22 cellular contexts compared by ENCODE assay signal in the genomic region with DNA sequence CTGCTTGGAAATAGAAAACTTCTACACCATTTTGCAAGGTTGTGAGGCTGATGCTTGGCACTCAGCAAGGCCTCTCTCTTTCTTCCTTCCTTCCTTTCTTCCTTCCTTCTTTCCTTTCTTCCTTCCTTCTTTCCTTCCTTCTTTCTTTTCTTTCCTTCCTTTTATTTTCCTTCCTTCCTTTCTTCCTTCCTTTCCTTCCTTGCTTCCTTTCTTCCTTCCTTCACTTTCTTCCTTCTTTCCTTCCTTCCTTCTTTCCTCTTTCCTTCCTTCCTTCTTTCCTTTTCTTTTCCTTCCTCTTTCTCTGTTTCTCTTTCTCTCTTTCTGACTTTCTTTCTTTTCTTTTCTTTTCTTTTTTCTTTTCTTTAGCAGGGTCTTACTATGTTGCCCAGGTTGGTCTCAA.
"Had no signal": no experiment of that assay in that cellular context is flagged by ENCODE, and none has a peak within 500 bp of the region (broad histone marks: within the 10 kb centered on the region; RNA-seq: fewer than 3 reads in every experiment).

No MANE protein-coding gene starts in this region.

- H3K27ac Mint-ChIP-seq: dendritic cell treated with granulocyte-macrophage colony-stimulating factor and Interleukin-4, amounts not matched to agents 40 ng/mL and 50 ng/mL, for 4 days; effector memory CD8-positive, alpha-beta T cell; natural killer cell treated with Interleukin-12 subunit alpha and Interleukin-12 subunit beta and Interleukin-15 and Interleukin-18, amount 100 ng/mL, for 72 hours had no signal

- H3K9me3 ChIP-seq: psoas muscle, stomach, upper lobe of left lung, vagina had no signal

- H3K27me3 ChIP-seq: foreskin keratinocyte, stomach, upper lobe of left lung, vagina had no signal

- DNase-seq: effector memory CD8-positive, alpha-beta T cell; foreskin keratinocyte; head of caudate nucleus; hippocampal formation; left colon; left ventricle myocardium superior; mesenchymal stem cell; midbrain; occipital lobe; psoas muscle; stimulated activated CD4-positive, alpha-beta T cell treated with anti-CD3 and anti-CD28 coated beads, Interleukin-2, amount 100 ng/mL, for 24 hours; stimulated activated naive CD4-positive, alpha-beta T cell; stomach; upper lobe of left lung had no signal

- H3K9me3 Mint-ChIP-seq: dendritic cell treated with granulocyte-macrophage colony-stimulating factor and Interleukin-4, amounts not matched to agents 40 ng/mL and 50 ng/mL, for 4 days; effector memory CD8-positive, alpha-beta T cell; natural killer cell treated with Interleukin-12 subunit alpha and Interleukin-12 subunit beta and Interleukin-15 and Interleukin-18, amount 100 ng/mL, for 72 hours had no signal

- H3K36me3 ChIP-seq: stomach, upper lobe of left lung, vagina had no signal

- H3K27ac ChIP-seq: epithelial cell of prostate, foreskin keratinocyte, psoas muscle, skin epidermis, stomach, upper lobe of left lung, vagina had no signal

- H3K36me3 Mint-ChIP-seq: natural killer cell treated with Interleukin-12 subunit alpha and Interleukin-12 subunit beta and Interleukin-15 and Interleukin-18, amount 100 ng/mL, for 72 hours had no signal

- ATAC-seq: effector memory CD8-positive, alpha-beta T cell; foreskin keratinocyte; left colon; left ventricle myocardium superior; natural killer cell treated with Interleukin-12 subunit alpha and Interleukin-12 subunit beta and Interleukin-15 and Interleukin-18, amount 100 ng/mL, for 72 hours; psoas muscle; sciatic nerve had no signal

- FAIRE-seq: colon had no signal

- H3K4me3 ChIP-seq: lung, psoas muscle, skin epidermis, stomach, upper lobe of left lung, vagina had no signal

- H3K4me3 Mint-ChIP-seq: dendritic cell treated with granulocyte-macrophage colony-stimulating factor and Interleukin-4, amounts not matched to agents 40 ng/mL and 50 ng/mL, for 4 days; effector memory CD8-positive, alpha-beta T cell; natural killer cell treated with Interleukin-12 subunit alpha and Interleukin-12 subunit beta and Interleukin-15 and Interleukin-18, amount 100 ng/mL, for 72 hours had no signal

- H3K4me1 ChIP-seq: upper lobe of left lung had no signal
